11 cellular contexts compared by ENCODE assay signal in the genomic region with DNA sequence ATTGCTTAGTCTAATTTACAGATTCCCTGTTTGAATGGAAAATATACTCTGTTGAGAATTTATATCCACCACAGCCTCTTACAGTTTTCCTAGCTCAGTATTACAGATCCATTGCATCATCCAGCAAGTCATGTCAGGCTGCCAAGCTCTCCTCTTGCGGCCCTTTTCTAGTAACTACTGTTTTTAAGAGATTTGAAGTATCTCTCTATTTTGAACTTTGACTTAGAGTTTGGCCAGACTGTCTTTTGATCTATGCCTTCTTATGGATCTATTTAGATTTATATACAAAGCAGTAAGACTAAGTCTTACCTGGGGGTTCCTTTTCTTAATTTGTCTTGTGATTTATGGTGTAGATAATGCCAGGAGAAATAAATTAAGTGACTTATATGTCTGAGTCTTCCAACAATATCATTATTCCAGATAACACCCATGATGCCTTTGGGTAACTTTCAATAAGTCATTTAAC. TPM values are rescaled to one million over a fixed set of nuclear protein-coding genes. Genes with fewer than 3 reads are reported as not detected.
DNase-seq lines count a peak whose midpoint lies in the region; ATAC-seq, FAIRE-seq and TF ChIP-seq lines count a peak whose summit lies in the region.
"Had no signal": no experiment of that assay in that cellular context is flagged by ENCODE, and none has a peak within 500 bp of the region (broad histone marks: within the 10 kb centered on the region; RNA-seq: fewer than 3 reads in every experiment).

No MANE protein-coding gene starts in this region.

- 25 to 43% methylated on average over 1 of the region's 1 CpG for WGBS in pancreas, 2 donors

- H3K9me3 ChIP-seq in pancreas, result no peaks in the 10 kb centered on the region
- no peaks in the 10 kb centered on the region for H3K9me3 ChIP-seq in MM.1S (replicated peaks; ENCODE audit: insufficient read depth, low read length)

- H3K4me3 ChIP-seq in choroid plexus epithelial cell (ENCODE audit: low read depth, low read length), result no peak overlapping the region
- no peak overlapping the region for H3K4me3 ChIP-seq in pancreas
- H3K4me3 ChIP-seq in MM.1S (ENCODE audit: low read length), result no peak overlapping the region

- H3K27ac ChIP-seq in pancreas (no peak overlapping the region), MM.1S (ENCODE audit: low read length) (no peak overlapping the region)

- no peak for FAIRE-seq in pancreas (lab: Jason Lieb, UNC)

- no peaks in the 10 kb centered on the region for H3K79me2 ChIP-seq in MM.1S (ENCODE audit: low read length)

- no peaks in the 10 kb centered on the region for H4K20me1 ChIP-seq in MM.1S (ENCODE audit: insufficient read depth, low read length)

- H3F3A ChIP-seq in MM.1S (ENCODE audit: insufficient read depth, low read length), result no peaks in the 10 kb centered on the region

- no peaks in the 10 kb centered on the region for H3K27me3 ChIP-seq in pancreas
- H3K27me3 ChIP-seq in MM.1S (replicated peaks; ENCODE audit: insufficient read depth, low read length), result no peaks in the 10 kb centered on the region

- ATAC-seq in pancreas (peak; percentile 14 to 46 (median 31)), GM21528 (IDR thresholded peaks at IDR 0.05; ENCODE audit: low FRiP score, unreplicated experiment) (no peak)

- H3K4me2 ChIP-seq in MM.1S (ENCODE audit: low read depth, low read length), result no peak overlapping the region

- TF ChIP-seq CTCF in choroid plexus epithelial cell (conservative IDR thresholded peaks at IDR 0.05; ENCODE audit: low read depth, low read length) (no peak), pancreas (IDR thresholded peaks at IDR 0.05) (no peak), MM.1S (IDR thresholded peaks at IDR 0.05; ENCODE audit: low read length) (no peak)

- H3K9me2 ChIP-seq in MM.1S (replicated peaks; ENCODE audit: insufficient read depth, low read length), result no peaks in the 10 kb centered on the region

- H2AFZ ChIP-seq in MM.1S (ENCODE audit: low read length), result no peak overlapping the region

- intact Hi-C loops in pancreas (cut with DNase I), result no loop called here

- H3K9ac ChIP-seq in MM.1S (ENCODE audit: low read length), result no peak overlapping the region

- DNase-seq in EH (ENCODE audit: low read depth) (peak; percentile 81), NCI-H2107 (lab: John Stamatoyannopoulos, UW) (peak; percentile 14), choroid plexus epithelial cell (ENCODE audit: low read depth) (peak; percentile 90), pancreas (peak in 1 of 6 donors; percentile 60), GF-D8 (lab: John Stamatoyannopoulos, UW) (no peak), A172 (ENCODE audit: low spot score) (no peak), MM.1S (no peak)
- DNase-seq: HCEC 1CT, head of caudate nucleus, NCI-H1694 treated with DMSO at 0.1 percent for 48 hours had no signal

- H3K4me1 ChIP-seq in pancreas (peaks cover 11 to 25% (median 22%) of the 10 kb centered on the region in 3 donors), MM.1S (ENCODE audit: low read length) (no peaks in the 10 kb centered on the region)

- H3K36me3 ChIP-seq in pancreas (peaks cover 0 to 36% (median 10%) of the 10 kb centered on the region in 3 donors), MM.1S (replicated peaks; ENCODE audit: insufficient read depth, low read length) (peaks cover 12% of the 10 kb centered on the region; the same call in 1 of the 2 replicates)

RNA-seq across cellular contexts. Expression of a gene that starts 53.1 kb away (rescaled TPM):
- under 1 TPM in 5 of 6 donors, not detected in 1; 0.20 to 0.41 (median 0.28) TPM for total RNA-seq in pancreas
- under 1 TPM; 0.11 to 0.19 TPM for polyA plus RNA-seq in pancreas
- not detected in 2 replicates for total RNA-seq in A172 (2014; rRNA removed; shearing (Covaris generic))

RNA-seq across cellular contexts. Expression of a gene that starts 56.3 kb away (rescaled TPM):
- total RNA-seq in pancreas, result 10 to 100 TPM; 31.6 to 45.0 (median 41.6) TPM
- polyA plus RNA-seq in pancreas, result 10 to 100 TPM; 31.4 to 49.1 TPM
- total RNA-seq in A172 (2014; rRNA removed; shearing (Covaris generic)), result 52.7 and 58.0 TPM in 2 replicates

Comparison
In these comparisons a context has a peak if more than half of its experiments do, and no peak if none do; other contexts are left out.
1. DNase-seq: peak in EH (single experiment), NCI-H2107 (single experiment) and choroid plexus epithelial cell (single experiment); none in GF-D8 (single experiment), A172 (single experiment) and MM.1S (single experiment).